ENCODE assay signal across 8 cellular contexts in the genomic region with DNA sequence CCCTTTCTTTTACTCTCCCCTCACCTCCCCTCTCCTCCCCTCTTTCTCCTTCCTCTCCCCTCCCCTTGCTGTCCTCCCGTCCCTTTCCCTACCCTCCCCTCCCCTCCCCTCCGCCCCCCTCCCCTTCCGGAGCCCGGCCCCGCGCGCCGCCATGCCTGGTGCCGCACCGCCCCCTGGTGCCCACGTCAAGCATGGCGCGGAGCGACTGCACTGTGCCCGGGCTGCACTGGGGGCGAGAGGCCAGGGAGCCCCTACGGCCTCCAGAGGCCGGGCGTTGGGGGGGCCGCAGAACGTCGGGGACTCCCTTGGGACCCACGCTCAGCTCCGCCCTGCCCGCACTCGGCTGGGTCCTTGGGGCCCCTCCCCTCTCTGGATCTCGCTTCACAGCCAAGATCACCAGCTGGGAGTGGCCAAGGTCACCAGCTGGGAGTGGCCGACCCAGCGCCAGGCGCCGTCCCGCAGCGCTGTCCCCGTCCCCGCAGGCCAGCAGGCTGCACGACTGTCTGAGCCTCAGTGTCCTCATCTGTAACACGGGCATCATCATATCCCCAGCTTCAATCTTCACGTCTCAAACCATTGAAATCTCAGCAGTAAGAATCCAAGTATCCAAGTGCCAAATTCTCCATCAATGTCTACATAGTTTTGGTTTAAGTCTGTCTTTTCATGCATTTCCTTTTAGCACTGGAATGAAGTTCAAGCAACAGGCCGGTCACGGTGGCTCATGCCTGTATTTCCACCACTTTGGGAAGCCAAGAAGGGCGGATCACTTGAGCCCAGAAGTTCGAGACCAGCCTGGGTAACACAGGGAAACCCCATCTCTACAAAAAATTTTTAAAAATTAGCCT.
DNase-seq lines count a peak whose midpoint lies in the region; ATAC-seq and TF ChIP-seq lines count a peak whose summit lies in the region.

No MANE protein-coding gene starts in this region.

- TF ChIP-seq CTCF in GM12874 (IDR thresholded peaks at IDR 0.05; ENCODE audit: insufficient read depth, low read depth, low read length): peak; percentile 78
- peak; percentile 45 for TF ChIP-seq CTCF in epithelial cell of esophagus (IDR thresholded peaks at IDR 0.05; ENCODE audit: insufficient read depth, low read depth, low read length, missing control alignments)

- peak overlapping the region in 1 of 2 donors; percentile 73 for H3K9ac ChIP-seq in mucosa of rectum (ENCODE audit: low read depth in 1 of 2, low read length in 2 of 2)

- H3K27ac ChIP-seq in mucosa of rectum (ENCODE audit: low read depth in 2 of 2, low read length in 2 of 2): peak overlapping the region in 1 of 2 donors; percentile 38

- no peaks in the 10 kb centered on the region for H3K9me3 ChIP-seq in mucosa of rectum (ENCODE audit: control insufficient read depth in 2 of 2, low read length in 2 of 2)

- peaks cover 0 to 2% of the 10 kb centered on the region in 2 donors for H3K27me3 ChIP-seq in mucosa of rectum (ENCODE audit: control insufficient read depth in 2 of 2, insufficient read depth in 2 of 2, low read length in 2 of 2)

- ATAC-seq in HG03520 (IDR thresholded peaks at IDR 0.05; ENCODE audit: unreplicated experiment): peak; percentile 58
- no peak for ATAC-seq in GM21447 (IDR thresholded peaks at IDR 0.05; ENCODE audit: unreplicated experiment)

- H3K4me3 ChIP-seq in epithelial cell of esophagus (ENCODE audit: low read length): peak overlapping the region; percentile 48
- H3K4me3 ChIP-seq in mucosa of rectum (ENCODE audit: low read length in 2 of 2): peak overlapping the region; percentile 69 to 77

- H3K36me3 ChIP-seq in mucosa of rectum (ENCODE audit: control insufficient read depth in 2 of 2, insufficient read depth in 2 of 2, low read length in 2 of 2): no peaks in the 10 kb centered on the region

- DNase-seq in NOMO-1 (lab: John Stamatoyannopoulos, UW; ENCODE audit: unreplicated experiment in 2 of 2) (peak; percentile 75 to 77), activated T-cell treated with anti-CD3 and anti-CD28 coated beads for 24 hours (ENCODE audit: low read depth) (peak; percentile 65), epithelial cell of esophagus (ENCODE audit: low read depth) (peak; percentile 33)
- peak; percentile 73 for DNase-seq in stimulated activated CD8-positive, alpha-beta memory T cell treated with anti-CD3 and anti-CD28 coated beads, Interleukin-4, amount 100 ng/mL, for 24 hours (ENCODE audit: low read depth)

- peaks cover 13 to 22% of the 10 kb centered on the region in 2 donors for H3K4me1 ChIP-seq in mucosa of rectum (ENCODE audit: control insufficient read depth in 2 of 2, insufficient read depth in 2 of 2, low read length in 2 of 2)
